Comparison of ENCODE assay signal across 2 cellular contexts in the genomic region with DNA sequence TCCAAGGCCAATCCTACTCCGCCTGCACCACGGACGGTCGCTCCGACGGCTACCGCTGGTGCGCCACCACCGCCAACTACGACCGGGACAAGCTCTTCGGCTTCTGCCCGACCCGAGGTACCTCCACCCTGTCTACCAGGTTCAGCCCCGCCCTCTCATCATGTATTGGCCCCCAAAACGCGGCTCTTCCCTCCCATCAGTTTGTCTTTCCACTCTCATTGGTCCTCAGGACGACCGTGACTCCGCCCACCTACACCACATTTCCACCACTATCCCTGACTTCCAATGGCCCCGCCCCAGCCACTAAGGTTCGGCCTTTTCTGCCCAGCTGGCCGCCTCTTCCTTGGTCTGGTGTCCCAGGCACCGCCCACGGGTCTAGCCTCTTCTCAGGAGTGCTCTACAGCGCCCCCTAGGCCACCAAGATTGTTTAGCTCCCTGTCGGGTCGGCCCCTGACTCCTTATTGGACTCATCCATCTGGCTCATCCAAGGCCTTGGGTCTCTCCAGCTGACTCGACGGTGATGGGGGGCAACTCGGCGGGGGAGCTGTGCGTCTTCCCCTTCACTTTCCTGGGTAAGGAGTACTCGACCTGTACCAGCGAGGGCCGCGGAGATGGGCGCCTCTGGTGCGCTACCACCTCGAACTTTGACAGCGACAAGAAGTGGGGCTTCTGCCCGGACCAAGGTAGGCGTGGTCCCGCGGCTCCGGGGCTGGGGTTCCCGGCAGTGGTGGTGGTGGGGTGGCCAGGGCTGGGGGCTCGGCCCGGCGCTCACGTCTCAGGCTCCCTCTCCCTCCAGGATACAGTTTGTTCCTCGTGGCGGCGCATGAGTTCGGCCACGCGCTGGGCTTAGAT.
TF ChIP-seq lines count a peak whose summit lies in the region.

No MANE protein-coding gene starts in this region.

TF ChIP-seq in SK-N-SH, 30 proteins besides CTCF, POLR2A, EP300 and RAD21 (continued from another document):
- TF ChIP-seq, protein P1, sequence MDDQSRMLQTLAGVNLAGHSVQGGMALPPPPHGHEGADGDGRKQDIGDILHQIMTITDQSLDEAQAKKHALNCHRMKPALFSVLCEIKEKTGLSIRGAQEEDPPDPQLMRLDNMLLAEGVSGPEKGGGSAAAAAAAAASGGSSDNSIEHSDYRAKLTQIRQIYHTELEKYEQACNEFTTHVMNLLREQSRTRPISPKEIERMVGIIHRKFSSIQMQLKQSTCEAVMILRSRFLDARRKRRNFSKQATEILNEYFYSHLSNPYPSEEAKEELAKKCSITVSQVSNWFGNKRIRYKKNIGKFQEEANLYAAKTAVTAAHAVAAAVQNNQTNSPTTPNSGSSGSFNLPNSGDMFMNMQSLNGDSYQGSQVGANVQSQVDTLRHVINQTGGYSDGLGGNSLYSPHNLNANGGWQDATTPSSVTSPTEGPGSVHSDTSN (IDR thresholded peaks at IDR 0.05), result no peak
- TF ChIP-seq RFX5 (IDR thresholded peaks at IDR 0.05; ENCODE audit: low read length), result no peak
- no peak for TF ChIP-seq TEAD4 (IDR thresholded peaks at IDR 0.05; ENCODE audit: borderline replicate concordance, insufficient read depth)
- TF ChIP-seq, protein P2, sequence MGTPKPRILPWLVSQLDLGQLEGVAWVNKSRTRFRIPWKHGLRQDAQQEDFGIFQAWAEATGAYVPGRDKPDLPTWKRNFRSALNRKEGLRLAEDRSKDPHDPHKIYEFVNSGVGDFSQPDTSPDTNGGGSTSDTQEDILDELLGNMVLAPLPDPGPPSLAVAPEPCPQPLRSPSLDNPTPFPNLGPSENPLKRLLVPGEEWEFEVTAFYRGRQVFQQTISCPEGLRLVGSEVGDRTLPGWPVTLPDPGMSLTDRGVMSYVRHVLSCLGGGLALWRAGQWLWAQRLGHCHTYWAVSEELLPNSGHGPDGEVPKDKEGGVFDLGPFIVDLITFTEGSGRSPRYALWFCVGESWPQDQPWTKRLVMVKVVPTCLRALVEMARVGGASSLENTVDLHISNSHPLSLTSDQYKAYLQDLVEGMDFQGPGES (IDR thresholded peaks at IDR 0.05; ENCODE audit: low read depth, low read length), result no peak
- TF ChIP-seq EZH2phosphoT487 (IDR thresholded peaks at IDR 0.05; ENCODE audit: borderline replicate concordance, low read depth), result no peak
- no peak for TF ChIP-seq FOXM1 (IDR thresholded peaks at IDR 0.05; ENCODE audit: low read depth)
- no peak for TF ChIP-seq TCF12 (IDR thresholded peaks at IDR 0.05)
- TF ChIP-seq, protein P3, sequence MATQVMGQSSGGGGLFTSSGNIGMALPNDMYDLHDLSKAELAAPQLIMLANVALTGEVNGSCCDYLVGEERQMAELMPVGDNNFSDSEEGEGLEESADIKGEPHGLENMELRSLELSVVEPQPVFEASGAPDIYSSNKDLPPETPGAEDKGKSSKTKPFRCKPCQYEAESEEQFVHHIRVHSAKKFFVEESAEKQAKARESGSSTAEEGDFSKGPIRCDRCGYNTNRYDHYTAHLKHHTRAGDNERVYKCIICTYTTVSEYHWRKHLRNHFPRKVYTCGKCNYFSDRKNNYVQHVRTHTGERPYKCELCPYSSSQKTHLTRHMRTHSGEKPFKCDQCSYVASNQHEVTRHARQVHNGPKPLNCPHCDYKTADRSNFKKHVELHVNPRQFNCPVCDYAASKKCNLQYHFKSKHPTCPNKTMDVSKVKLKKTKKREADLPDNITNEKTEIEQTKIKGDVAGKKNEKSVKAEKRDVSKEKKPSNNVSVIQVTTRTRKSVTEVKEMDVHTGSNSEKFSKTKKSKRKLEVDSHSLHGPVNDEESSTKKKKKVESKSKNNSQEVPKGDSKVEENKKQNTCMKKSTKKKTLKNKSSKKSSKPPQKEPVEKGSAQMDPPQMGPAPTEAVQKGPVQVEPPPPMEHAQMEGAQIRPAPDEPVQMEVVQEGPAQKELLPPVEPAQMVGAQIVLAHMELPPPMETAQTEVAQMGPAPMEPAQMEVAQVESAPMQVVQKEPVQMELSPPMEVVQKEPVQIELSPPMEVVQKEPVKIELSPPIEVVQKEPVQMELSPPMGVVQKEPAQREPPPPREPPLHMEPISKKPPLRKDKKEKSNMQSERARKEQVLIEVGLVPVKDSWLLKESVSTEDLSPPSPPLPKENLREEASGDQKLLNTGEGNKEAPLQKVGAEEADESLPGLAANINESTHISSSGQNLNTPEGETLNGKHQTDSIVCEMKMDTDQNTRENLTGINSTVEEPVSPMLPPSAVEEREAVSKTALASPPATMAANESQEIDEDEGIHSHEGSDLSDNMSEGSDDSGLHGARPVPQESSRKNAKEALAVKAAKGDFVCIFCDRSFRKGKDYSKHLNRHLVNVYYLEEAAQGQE (IDR thresholded peaks at IDR 0.05; ENCODE audit: low read depth, low read length), result no peak
- TF ChIP-seq MEF2A (IDR thresholded peaks at IDR 0.05; ENCODE audit: borderline replicate concordance, low read depth), result no peak
- TF ChIP-seq, protein P4, sequence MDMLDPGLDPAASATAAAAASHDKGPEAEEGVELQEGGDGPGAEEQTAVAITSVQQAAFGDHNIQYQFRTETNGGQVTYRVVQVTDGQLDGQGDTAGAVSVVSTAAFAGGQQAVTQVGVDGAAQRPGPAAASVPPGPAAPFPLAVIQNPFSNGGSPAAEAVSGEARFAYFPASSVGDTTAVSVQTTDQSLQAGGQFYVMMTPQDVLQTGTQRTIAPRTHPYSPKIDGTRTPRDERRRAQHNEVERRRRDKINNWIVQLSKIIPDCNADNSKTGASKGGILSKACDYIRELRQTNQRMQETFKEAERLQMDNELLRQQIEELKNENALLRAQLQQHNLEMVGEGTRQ (IDR thresholded peaks at IDR 0.05; ENCODE audit: borderline replicate concordance, low read depth, low read length), result no peak

TF ChIP-seq in SK-N-SH treated with all-trans-retinoic acid at 6 μM for 48 hours, 23 proteins besides CTCF, POLR2A, EP300 and RAD21 (continued from another document):
- TF ChIP-seq, protein P5, sequence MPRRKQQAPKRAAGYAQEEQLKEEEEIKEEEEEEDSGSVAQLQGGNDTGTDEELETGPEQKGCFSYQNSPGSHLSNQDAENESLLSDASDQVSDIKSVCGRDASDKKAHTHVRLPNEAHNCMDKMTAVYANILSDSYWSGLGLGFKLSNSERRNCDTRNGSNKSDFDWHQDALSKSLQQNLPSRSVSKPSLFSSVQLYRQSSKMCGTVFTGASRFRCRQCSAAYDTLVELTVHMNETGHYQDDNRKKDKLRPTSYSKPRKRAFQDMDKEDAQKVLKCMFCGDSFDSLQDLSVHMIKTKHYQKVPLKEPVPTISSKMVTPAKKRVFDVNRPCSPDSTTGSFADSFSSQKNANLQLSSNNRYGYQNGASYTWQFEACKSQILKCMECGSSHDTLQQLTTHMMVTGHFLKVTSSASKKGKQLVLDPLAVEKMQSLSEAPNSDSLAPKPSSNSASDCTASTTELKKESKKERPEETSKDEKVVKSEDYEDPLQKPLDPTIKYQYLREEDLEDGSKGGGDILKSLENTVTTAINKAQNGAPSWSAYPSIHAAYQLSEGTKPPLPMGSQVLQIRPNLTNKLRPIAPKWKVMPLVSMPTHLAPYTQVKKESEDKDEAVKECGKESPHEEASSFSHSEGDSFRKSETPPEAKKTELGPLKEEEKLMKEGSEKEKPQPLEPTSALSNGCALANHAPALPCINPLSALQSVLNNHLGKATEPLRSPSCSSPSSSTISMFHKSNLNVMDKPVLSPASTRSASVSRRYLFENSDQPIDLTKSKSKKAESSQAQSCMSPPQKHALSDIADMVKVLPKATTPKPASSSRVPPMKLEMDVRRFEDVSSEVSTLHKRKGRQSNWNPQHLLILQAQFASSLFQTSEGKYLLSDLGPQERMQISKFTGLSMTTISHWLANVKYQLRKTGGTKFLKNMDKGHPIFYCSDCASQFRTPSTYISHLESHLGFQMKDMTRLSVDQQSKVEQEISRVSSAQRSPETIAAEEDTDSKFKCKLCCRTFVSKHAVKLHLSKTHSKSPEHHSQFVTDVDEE (CRISPR knock-in tag; IDR thresholded peaks at IDR 0.05), result no peak
- TF ChIP-seq TOX (CRISPR knock-in tag; IDR thresholded peaks at IDR 0.05; ENCODE audit: borderline replicate concordance), result no peak
- TF ChIP-seq ZNF565 (CRISPR knock-in tag; conservative IDR thresholded peaks at IDR 0.05; ENCODE audit: low read depth), result no peak
- TF ChIP-seq TCF4 (CRISPR knock-in tag; IDR thresholded peaks at IDR 0.05; ENCODE audit: borderline replicate concordance), result no peak
- TF ChIP-seq CSDC2 (CRISPR knock-in tag; IDR thresholded peaks at IDR 0.05), result no peak
- TF ChIP-seq SNAI2 (CRISPR knock-in tag; IDR thresholded peaks at IDR 0.05), result no peak
- no peak for TF ChIP-seq BACH2 (CRISPR knock-in tag; IDR thresholded peaks at IDR 0.05; ENCODE audit: borderline replicate concordance)
- TF ChIP-seq, protein P6, sequence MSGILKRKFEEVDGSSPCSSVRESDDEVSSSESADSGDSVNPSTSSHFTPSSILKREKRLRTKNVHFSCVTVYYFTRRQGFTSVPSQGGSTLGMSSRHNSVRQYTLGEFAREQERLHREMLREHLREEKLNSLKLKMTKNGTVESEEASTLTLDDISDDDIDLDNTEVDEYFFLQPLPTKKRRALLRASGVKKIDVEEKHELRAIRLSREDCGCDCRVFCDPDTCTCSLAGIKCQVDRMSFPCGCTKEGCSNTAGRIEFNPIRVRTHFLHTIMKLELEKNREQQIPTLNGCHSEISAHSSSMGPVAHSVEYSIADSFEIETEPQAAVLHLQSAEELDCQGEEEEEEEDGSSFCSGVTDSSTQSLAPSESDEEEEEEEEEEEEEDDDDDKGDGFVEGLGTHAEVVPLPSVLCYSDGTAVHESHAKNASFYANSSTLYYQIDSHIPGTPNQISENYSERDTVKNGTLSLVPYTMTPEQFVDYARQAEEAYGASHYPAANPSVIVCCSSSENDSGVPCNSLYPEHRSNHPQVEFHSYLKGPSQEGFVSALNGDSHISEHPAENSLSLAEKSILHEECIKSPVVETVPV (CRISPR knock-in tag; IDR thresholded peaks at IDR 0.05), result no peak
- TF ChIP-seq ISL1 (CRISPR knock-in tag; IDR thresholded peaks at IDR 0.05), result no peak
- TF ChIP-seq ZNF70 (CRISPR knock-in tag; IDR thresholded peaks at IDR 0.05), result no peak
